In the genomic region with DNA sequence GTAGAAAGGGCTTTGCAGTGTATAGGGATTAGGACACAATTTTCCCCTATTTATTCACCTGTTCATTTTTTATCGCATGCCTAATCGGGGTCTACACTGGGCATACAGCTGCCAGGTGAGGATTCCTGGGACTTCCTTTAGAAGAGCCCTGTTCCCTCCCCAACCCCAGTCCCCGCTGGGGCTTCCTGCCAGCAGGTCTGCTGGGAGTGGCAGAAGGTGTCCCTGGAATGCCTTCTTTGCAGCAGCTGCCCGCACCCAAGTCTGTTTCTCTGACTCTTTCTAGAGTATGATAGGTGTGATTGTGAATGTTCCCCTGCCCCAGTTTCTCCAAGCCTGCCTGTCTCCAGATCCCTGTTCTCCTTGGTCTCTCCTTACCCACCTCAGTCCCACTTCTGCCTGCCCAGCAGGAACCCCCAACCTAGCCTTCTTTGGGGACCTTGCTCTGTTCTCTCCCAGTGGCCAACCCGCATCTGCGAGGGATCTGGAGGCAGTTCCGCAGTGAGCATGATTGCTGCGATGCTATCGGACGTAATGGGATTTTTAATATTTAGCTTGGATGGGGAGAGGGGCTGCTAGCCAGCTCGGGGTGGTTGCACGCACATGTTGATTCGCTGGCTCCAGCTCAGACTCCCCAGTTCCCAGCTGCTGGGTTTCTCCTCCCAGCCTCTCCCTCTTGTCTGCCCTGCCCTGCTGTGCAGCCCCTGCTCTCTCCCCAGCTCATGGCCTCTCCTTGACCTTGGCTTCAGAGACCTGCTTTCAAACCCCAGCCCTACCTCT, we compare ENCODE assay signal across 1 cellular context.
A peak's percentile ranks its signal among the peaks of the same experiment; 100 is the strongest.
TF ChIP-seq lines count a peak whose summit lies in the region.

No MANE protein-coding gene starts in this region.

TF ChIP-seq in HepG2, 621 proteins besides CTCF, POLR2A, EP300 and RAD21 (continued from another document):
- TF ChIP-seq, protein P1, sequence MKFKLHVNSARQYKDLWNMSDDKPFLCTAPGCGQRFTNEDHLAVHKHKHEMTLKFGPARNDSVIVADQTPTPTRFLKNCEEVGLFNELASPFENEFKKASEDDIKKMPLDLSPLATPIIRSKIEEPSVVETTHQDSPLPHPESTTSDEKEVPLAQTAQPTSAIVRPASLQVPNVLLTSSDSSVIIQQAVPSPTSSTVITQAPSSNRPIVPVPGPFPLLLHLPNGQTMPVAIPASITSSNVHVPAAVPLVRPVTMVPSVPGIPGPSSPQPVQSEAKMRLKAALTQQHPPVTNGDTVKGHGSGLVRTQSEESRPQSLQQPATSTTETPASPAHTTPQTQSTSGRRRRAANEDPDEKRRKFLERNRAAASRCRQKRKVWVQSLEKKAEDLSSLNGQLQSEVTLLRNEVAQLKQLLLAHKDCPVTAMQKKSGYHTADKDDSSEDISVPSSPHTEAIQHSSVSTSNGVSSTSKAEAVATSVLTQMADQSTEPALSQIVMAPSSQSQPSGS (CRISPR knock-in tag; IDR thresholded peaks at IDR 0.05) = no peak
- no peak for TF ChIP-seq ATM (IDR thresholded peaks at IDR 0.05; ENCODE audit: borderline replicate concordance)
- peak; percentile 71; the same call in 1 of the 2 replicates for TF ChIP-seq ZNF768 (CRISPR knock-in tag; IDR thresholded peaks at IDR 0.05)
